ENCODE assay signal across 1 cellular context in the genomic region with DNA sequence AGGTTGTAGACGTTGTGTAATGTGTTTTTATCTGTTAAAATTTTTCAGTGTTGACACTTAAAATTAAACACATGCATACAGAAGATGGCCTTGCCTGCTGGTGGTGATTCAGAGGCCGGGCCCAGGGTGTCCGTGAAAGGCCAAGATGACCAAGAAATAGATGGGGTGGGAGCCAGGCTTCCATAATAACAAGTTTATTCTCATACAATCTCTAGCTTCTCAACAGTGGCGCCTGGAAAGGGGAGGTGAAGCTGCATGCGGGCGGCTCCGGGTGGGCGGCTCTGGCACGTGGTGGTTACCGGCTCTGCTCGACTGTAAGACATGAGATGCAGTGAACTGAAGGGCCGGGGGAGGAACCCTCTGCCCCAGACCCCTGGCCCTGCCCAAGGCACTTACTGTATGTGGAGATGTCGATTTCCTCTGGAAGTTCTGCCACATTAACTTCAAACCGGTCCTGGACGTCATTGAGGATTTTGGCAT.
TF ChIP-seq lines count a peak whose summit lies in the region.

No MANE protein-coding gene starts in this region.

TF ChIP-seq in K562, 482 proteins besides CTCF, POLR2A, EP300 and RAD21:
- TF ChIP-seq RBM22 (IDR thresholded peaks at IDR 0.05; ENCODE audit: low read depth, low read length, poor library complexity, severe bottlenecking) (peak; percentile 53), VEZF1 (CRISPR knock-in tag; IDR thresholded peaks at IDR 0.05) (0 out of 2 replicates have a peak, but pooled peaks have one; percentile 13), DDX20 (tag; IDR thresholded peaks at IDR 0.05; ENCODE audit: low read depth) (no peak), RBFOX2 (IDR thresholded peaks at IDR 0.05; ENCODE audit: low read depth, low read length) (peak; percentile 6; the same call in 1 of the 2 replicates)
TF ChIP-seq in K562: peak in this region for 3.
